ENCODE assay signal across 1 cellular context in the genomic region with DNA sequence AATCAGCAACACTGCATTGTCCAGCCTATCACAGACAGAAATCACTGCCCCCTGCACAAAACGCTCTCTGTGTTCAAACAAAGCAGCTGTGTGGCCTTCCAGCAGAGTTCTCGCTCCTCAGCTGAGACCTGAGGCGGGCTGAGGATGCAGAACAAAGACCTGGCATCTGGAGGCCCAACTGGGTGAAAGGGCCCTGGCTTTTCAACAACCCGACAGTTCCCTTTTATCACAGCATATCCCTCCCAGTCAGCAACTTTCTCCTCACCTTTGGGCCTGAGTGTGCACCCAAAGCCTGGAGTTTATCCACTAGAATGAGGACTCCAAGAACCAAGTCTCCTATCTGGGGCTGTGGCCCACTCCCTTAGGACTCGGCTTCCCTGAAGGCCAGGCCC.
TF ChIP-seq lines count a peak whose summit lies in the region.

No MANE protein-coding gene starts in this region.

TF ChIP-seq in SK-N-SH treated with all-trans-retinoic acid at 6 μM for 48 hours, 23 proteins besides CTCF, POLR2A, EP300 and RAD21 (continued from another document):
- TF ChIP-seq, protein P1, sequence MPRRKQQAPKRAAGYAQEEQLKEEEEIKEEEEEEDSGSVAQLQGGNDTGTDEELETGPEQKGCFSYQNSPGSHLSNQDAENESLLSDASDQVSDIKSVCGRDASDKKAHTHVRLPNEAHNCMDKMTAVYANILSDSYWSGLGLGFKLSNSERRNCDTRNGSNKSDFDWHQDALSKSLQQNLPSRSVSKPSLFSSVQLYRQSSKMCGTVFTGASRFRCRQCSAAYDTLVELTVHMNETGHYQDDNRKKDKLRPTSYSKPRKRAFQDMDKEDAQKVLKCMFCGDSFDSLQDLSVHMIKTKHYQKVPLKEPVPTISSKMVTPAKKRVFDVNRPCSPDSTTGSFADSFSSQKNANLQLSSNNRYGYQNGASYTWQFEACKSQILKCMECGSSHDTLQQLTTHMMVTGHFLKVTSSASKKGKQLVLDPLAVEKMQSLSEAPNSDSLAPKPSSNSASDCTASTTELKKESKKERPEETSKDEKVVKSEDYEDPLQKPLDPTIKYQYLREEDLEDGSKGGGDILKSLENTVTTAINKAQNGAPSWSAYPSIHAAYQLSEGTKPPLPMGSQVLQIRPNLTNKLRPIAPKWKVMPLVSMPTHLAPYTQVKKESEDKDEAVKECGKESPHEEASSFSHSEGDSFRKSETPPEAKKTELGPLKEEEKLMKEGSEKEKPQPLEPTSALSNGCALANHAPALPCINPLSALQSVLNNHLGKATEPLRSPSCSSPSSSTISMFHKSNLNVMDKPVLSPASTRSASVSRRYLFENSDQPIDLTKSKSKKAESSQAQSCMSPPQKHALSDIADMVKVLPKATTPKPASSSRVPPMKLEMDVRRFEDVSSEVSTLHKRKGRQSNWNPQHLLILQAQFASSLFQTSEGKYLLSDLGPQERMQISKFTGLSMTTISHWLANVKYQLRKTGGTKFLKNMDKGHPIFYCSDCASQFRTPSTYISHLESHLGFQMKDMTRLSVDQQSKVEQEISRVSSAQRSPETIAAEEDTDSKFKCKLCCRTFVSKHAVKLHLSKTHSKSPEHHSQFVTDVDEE (CRISPR knock-in tag; IDR thresholded peaks at IDR 0.05): no peak
- TF ChIP-seq CSDC2 (CRISPR knock-in tag; IDR thresholded peaks at IDR 0.05) (no peak), ZNF565 (CRISPR knock-in tag; conservative IDR thresholded peaks at IDR 0.05; ENCODE audit: low read depth) (no peak), OSR1 (CRISPR knock-in tag; IDR thresholded peaks at IDR 0.05) (no peak), ZNF8 (CRISPR knock-in tag; IDR thresholded peaks at IDR 0.05) (no peak), ESRRG (CRISPR knock-in tag; IDR thresholded peaks at IDR 0.05) (no peak), BACH2 (CRISPR knock-in tag; IDR thresholded peaks at IDR 0.05; ENCODE audit: borderline replicate concordance) (no peak), ARNTL (CRISPR knock-in tag; IDR thresholded peaks at IDR 0.05; ENCODE audit: borderline replicate concordance, low read depth) (no peak)
- TF ChIP-seq, protein P2, sequence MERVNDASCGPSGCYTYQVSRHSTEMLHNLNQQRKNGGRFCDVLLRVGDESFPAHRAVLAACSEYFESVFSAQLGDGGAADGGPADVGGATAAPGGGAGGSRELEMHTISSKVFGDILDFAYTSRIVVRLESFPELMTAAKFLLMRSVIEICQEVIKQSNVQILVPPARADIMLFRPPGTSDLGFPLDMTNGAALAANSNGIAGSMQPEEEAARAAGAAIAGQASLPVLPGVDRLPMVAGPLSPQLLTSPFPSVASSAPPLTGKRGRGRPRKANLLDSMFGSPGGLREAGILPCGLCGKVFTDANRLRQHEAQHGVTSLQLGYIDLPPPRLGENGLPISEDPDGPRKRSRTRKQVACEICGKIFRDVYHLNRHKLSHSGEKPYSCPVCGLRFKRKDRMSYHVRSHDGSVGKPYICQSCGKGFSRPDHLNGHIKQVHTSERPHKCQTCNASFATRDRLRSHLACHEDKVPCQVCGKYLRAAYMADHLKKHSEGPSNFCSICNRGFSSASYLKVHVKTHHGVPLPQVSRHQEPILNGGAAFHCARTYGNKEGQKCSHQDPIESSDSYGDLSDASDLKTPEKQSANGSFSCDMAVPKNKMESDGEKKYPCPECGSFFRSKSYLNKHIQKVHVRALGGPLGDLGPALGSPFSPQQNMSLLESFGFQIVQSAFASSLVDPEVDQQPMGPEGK (CRISPR knock-in tag; IDR thresholded peaks at IDR 0.05; ENCODE audit: borderline replicate concordance): no peak
- TF ChIP-seq, protein P3, sequence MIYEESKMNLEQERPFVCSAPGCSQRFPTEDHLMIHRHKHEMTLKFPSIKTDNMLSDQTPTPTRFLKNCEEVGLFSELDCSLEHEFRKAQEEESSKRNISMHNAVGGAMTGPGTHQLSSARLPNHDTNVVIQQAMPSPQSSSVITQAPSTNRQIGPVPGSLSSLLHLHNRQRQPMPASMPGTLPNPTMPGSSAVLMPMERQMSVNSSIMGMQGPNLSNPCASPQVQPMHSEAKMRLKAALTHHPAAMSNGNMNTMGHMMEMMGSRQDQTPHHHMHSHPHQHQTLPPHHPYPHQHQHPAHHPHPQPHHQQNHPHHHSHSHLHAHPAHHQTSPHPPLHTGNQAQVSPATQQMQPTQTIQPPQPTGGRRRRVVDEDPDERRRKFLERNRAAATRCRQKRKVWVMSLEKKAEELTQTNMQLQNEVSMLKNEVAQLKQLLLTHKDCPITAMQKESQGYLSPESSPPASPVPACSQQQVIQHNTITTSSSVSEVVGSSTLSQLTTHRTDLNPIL (CRISPR knock-in tag; IDR thresholded peaks at IDR 0.05; ENCODE audit: low read depth): no peak
- TF ChIP-seq, protein P4, sequence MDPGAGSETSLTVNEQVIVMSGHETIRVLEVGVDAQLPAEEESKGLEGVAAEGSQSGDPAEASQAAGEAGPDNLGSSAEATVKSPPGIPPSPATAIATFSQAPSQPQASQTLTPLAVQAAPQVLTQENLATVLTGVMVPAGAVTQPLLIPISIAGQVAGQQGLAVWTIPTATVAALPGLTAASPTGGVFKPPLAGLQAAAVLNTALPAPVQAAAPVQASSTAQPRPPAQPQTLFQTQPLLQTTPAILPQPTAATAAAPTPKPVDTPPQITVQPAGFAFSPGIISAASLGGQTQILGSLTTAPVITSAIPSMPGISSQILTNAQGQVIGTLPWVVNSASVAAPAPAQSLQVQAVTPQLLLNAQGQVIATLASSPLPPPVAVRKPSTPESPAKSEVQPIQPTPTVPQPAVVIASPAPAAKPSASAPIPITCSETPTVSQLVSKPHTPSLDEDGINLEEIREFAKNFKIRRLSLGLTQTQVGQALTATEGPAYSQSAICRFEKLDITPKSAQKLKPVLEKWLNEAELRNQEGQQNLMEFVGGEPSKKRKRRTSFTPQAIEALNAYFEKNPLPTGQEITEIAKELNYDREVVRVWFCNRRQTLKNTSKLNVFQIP (CRISPR knock-in tag; IDR thresholded peaks at IDR 0.05; ENCODE audit: borderline replicate concordance, low read depth): no peak
